ENCODE assay signal across 35 cellular contexts in genomic region chr7:113828581-113828980, GRCh38.
"Had no signal": no experiment of that assay in that cellular context is flagged by ENCODE, and none has a peak within 500 bp of the region (broad histone marks: within the 10 kb centered on the region; RNA-seq: fewer than 3 reads in every experiment).

No MANE protein-coding gene starts in this region.

- DNase-seq: activated B cell treated with CpG ODN at 0.5 μM for 24 hours; activated CD4-positive, alpha-beta memory T cell treated with anti-CD3 and anti-CD28 coated beads for 36 hours; activated CD4-positive, alpha-beta T cell treated with anti-CD3 and anti-CD28 coated beads for 4 hours; activated CD4-positive, alpha-beta T cell treated with anti-CD3 and anti-CD28 coated beads, Interleukin-2, amount 10 ng/mL, durations not matched to agents 24 days and 14 days; activated CD4-positive, alpha-beta T cell treated with anti-CD3 and anti-CD28 coated beads, Interleukin-2, amount 50 U/mL, for 1 hour; activated CD4-positive, alpha-beta T cell treated with anti-CD3 and anti-CD28 coated beads, Interleukin-2, amount 50 U/mL, for 4 hours; activated CD4-positive, CD25-positive, alpha-beta regulatory T cell treated with anti-CD3 and anti-CD28 coated beads, Interleukin-2, amount 50 U/mL, for 72 hours; activated CD8-positive, alpha-beta memory T cell treated with anti-CD3 and anti-CD28 coated beads for 24 hours; activated CD8-positive, alpha-beta memory T cell treated with anti-CD3 and anti-CD28 coated beads, Interleukin-2, amount 10 ng/mL, durations not matched to agents 7 days and 5 days; activated CD8-positive, alpha-beta memory T cell treated with anti-CD3 and anti-CD28 coated beads, Interleukin-2, amount 50 U/mL, for 48 hours; activated CD8-positive, alpha-beta T cell treated with anti-CD3 and anti-CD28 coated beads for 36 hours; activated effector memory CD4-positive, alpha-beta T cell treated with anti-CD3 and anti-CD28 coated beads, Interleukin-2, amount 50 U/mL, for 16 hours; activated gamma-delta T cell treated with Interleukin-2 at 50 U/mL for 16 hours; activated naive CD4-positive, alpha-beta T cell; activated naive CD4-positive, alpha-beta T cell treated with anti-CD3 and anti-CD28 coated beads for 36 hours; activated naive CD4-positive, alpha-beta T cell treated with anti-CD3 and anti-CD28 coated beads, Interleukin-2, amount 50 U/mL, for 16 hours; activated naive CD8-positive, alpha-beta T cell treated with anti-CD3 and anti-CD28 coated beads for 36 hours; activated T-cell treated with anti-CD3 and anti-CD28 coated beads, Interleukin-2, amount 50 U/mL, for 24 hours; activated T-cell treated with anti-CD3 and anti-CD28 coated beads, Interleukin-2, amount 50 U/mL, for 48 hours; adrenal gland; amniotic stem cell; aorta; body of pancreas; brain microvascular endothelial cell; central memory CD4-positive, alpha-beta T cell; T-helper 1 cell; T-helper 2 cell; T-helper 9 cell had no signal

- H3K9me3 ChIP-seq: adrenal gland, body of pancreas, breast epithelium had no signal

- H3K27ac ChIP-seq: adrenal gland, body of pancreas, brain microvascular endothelial cell, breast epithelium, VCaP had no signal

- H3K4me3 ChIP-seq: adrenal gland, body of pancreas, breast epithelium had no signal

- H3K36me3 ChIP-seq: adrenal gland, brain microvascular endothelial cell, breast epithelium had no signal

- H3K9me3 Mint-ChIP-seq: activated B cell treated with CpG ODN at 0.5 μM for 24 hours; activated CD4-positive, alpha-beta memory T cell treated with anti-CD3 and anti-CD28 coated beads for 36 hours; activated CD4-positive, alpha-beta T cell treated with anti-CD3 and anti-CD28 coated beads, Interleukin-2, amount 10 ng/mL, durations not matched to agents 24 days and 14 days; activated naive CD8-positive, alpha-beta T cell treated with anti-CD3 and anti-CD28 coated beads for 36 hours; T-helper 1 cell treated with Interleukin-12 subunit alpha and Interleukin-12 subunit beta and Interleukin-4 antibody, amounts not matched to agents 30 μg/mL and 1 μg/mL, for 36 hours; T-helper 2 cell treated with Interferon-gamma antibody and Interleukin-4, amounts not matched to agents 5 μg/mL and 100 μg/mL, for 36 hours had no signal

- H3K27me3 Mint-ChIP-seq: activated B cell treated with CpG ODN at 0.5 μM for 24 hours; activated CD4-positive, alpha-beta memory T cell treated with anti-CD3 and anti-CD28 coated beads for 36 hours; activated CD4-positive, alpha-beta T cell treated with anti-CD3 and anti-CD28 coated beads, Interleukin-2, amount 10 ng/mL, durations not matched to agents 24 days and 14 days; activated CD8-positive, alpha-beta memory T cell treated with anti-CD3 and anti-CD28 coated beads, Interleukin-2, amount 10 ng/mL, durations not matched to agents 7 days and 5 days; activated CD8-positive, alpha-beta T cell treated with anti-CD3 and anti-CD28 coated beads for 36 hours; activated naive CD8-positive, alpha-beta T cell treated with anti-CD3 and anti-CD28 coated beads for 36 hours; activated T-cell treated with anti-CD3 and anti-CD28 coated beads, Interleukin-2, amount 50 U/mL, for 24 hours had no signal

- H3K4me1 ChIP-seq: adrenal gland, body of pancreas, breast epithelium had no signal

- H3K4me3 Mint-ChIP-seq: activated B cell treated with CpG ODN at 0.5 μM for 24 hours; activated CD4-positive, alpha-beta memory T cell treated with anti-CD3 and anti-CD28 coated beads for 36 hours; activated CD4-positive, alpha-beta T cell treated with anti-CD3 and anti-CD28 coated beads, Interleukin-2, amount 10 ng/mL, durations not matched to agents 24 days and 14 days; activated CD8-positive, alpha-beta memory T cell treated with anti-CD3 and anti-CD28 coated beads, Interleukin-2, amount 10 ng/mL, durations not matched to agents 7 days and 5 days; activated CD8-positive, alpha-beta T cell treated with anti-CD3 and anti-CD28 coated beads for 36 hours; activated naive CD4-positive, alpha-beta T cell treated with anti-CD3 and anti-CD28 coated beads for 36 hours; activated naive CD8-positive, alpha-beta T cell treated with anti-CD3 and anti-CD28 coated beads for 36 hours; activated T-cell treated with anti-CD3 and anti-CD28 coated beads, Interleukin-2, amount 50 U/mL, for 24 hours; T-helper 1 cell treated with Interleukin-12 subunit alpha and Interleukin-12 subunit beta and Interleukin-4 antibody, amounts not matched to agents 30 μg/mL and 1 μg/mL, for 36 hours; T-helper 2 cell treated with Interferon-gamma antibody and Interleukin-4, amounts not matched to agents 5 μg/mL and 100 μg/mL, for 36 hours had no signal

- H3K4me1 Mint-ChIP-seq: activated B cell treated with CpG ODN at 0.5 μM for 24 hours; activated CD4-positive, alpha-beta T cell treated with anti-CD3 and anti-CD28 coated beads, Interleukin-2, amount 10 ng/mL, durations not matched to agents 24 days and 14 days; activated CD8-positive, alpha-beta memory T cell treated with anti-CD3 and anti-CD28 coated beads, Interleukin-2, amount 10 ng/mL, durations not matched to agents 7 days and 5 days; activated naive CD8-positive, alpha-beta T cell treated with anti-CD3 and anti-CD28 coated beads for 36 hours had no signal

- H3K27ac Mint-ChIP-seq: activated B cell treated with CpG ODN at 0.5 μM for 24 hours; activated CD4-positive, alpha-beta memory T cell treated with anti-CD3 and anti-CD28 coated beads for 36 hours; activated CD4-positive, alpha-beta T cell treated with anti-CD3 and anti-CD28 coated beads, Interleukin-2, amount 10 ng/mL, durations not matched to agents 24 days and 14 days; activated CD8-positive, alpha-beta memory T cell treated with anti-CD3 and anti-CD28 coated beads, Interleukin-2, amount 10 ng/mL, durations not matched to agents 7 days and 5 days; activated CD8-positive, alpha-beta T cell treated with anti-CD3 and anti-CD28 coated beads for 36 hours; activated naive CD4-positive, alpha-beta T cell treated with anti-CD3 and anti-CD28 coated beads for 36 hours; activated naive CD4-positive, alpha-beta T cell treated with anti-CD3 and anti-CD28 coated beads, Interleukin-2, amount 50 U/mL, for 72 hours; activated naive CD8-positive, alpha-beta T cell treated with anti-CD3 and anti-CD28 coated beads for 36 hours; activated T-cell treated with anti-CD3 and anti-CD28 coated beads, Interleukin-2, amount 50 U/mL, for 24 hours; T-helper 1 cell treated with Interleukin-12 subunit alpha and Interleukin-12 subunit beta and Interleukin-4 antibody, amounts not matched to agents 30 μg/mL and 1 μg/mL, for 36 hours; T-helper 2 cell treated with Interferon-gamma antibody and Interleukin-4, amounts not matched to agents 5 μg/mL and 100 μg/mL, for 36 hours had no signal

- ATAC-seq: activated CD8-positive, alpha-beta memory T cell treated with anti-CD3 and anti-CD28 coated beads, Interleukin-2, amount 10 ng/mL, durations not matched to agents 7 days and 5 days; activated CD8-positive, alpha-beta T cell treated with anti-CD3 and anti-CD28 coated beads for 36 hours; activated naive CD4-positive, alpha-beta T cell treated with anti-CD3 and anti-CD28 coated beads, Interleukin-2, amount 50 U/mL, for 72 hours; body of pancreas had no signal

- H3K36me3 Mint-ChIP-seq: activated CD4-positive, alpha-beta memory T cell treated with anti-CD3 and anti-CD28 coated beads for 36 hours; activated CD8-positive, alpha-beta memory T cell treated with anti-CD3 and anti-CD28 coated beads, Interleukin-2, amount 10 ng/mL, durations not matched to agents 7 days and 5 days; activated naive CD4-positive, alpha-beta T cell treated with anti-CD3 and anti-CD28 coated beads, Interleukin-2, amount 50 U/mL, for 72 hours; activated naive CD8-positive, alpha-beta T cell treated with anti-CD3 and anti-CD28 coated beads for 36 hours had no signal

- H3K27me3 ChIP-seq: adrenal gland, body of pancreas, brain microvascular endothelial cell, breast epithelium had no signal

- FAIRE-seq: astrocyte, TTC549 had no signal
